23 cellular contexts compared by ENCODE assay signal in the genomic region with DNA sequence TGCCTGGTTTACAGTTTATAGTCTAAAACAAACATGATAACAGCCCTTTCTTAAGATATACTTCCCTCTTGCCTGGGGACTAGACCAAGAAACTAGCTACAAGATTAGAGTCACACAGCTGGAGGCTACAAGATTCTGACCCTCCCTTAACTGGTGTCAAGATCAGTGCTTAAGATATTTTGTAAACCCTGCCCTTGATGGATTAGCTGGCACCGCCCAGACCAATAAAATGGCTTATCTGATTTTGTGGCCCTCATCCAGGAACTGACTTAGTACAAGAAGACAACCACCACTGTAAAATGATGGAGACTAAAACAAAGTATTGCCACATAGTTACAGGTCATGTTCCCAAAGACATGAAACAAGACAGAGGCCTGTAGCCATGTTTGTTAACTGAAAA. TPM values are rescaled to one million over a fixed set of nuclear protein-coding genes. Genes with fewer than 3 reads are reported as not detected.
A peak's percentile ranks its signal among the peaks of the same experiment; 100 is the strongest.
DNase-seq lines count a peak whose midpoint lies in the region; ATAC-seq and TF ChIP-seq lines count a peak whose summit lies in the region.
"Had no signal": no experiment of that assay in that cellular context is flagged by ENCODE, and none has a peak within 500 bp of the region (broad histone marks: within the 10 kb centered on the region; RNA-seq: fewer than 3 reads in every experiment).

No MANE protein-coding gene starts in this region.

- peaks cover 18 to 19% of the 10 kb centered on the region in 2 donors for H3K27me3 Mint-ChIP-seq in stimulated activated naive B cell treated with anti-CD40 and anti-IgM and Interleukin-4, amounts not matched to agents 10 μg/mL and 1 μg/mL and 100 μg/mL, for 72 hours

- TF ChIP-seq CTCF in mammary epithelial cell (conservative IDR thresholded peaks at IDR 0.05 in 1 of 2, IDR thresholded peaks at IDR 0.05 in 1 of 2; ENCODE audit: extremely low read depth in 1 of 2, insufficient read depth in 1 of 2, low read depth in 1 of 2, low read length in 2 of 2): no peak
- no peak for TF ChIP-seq CTCF in breast epithelium (IDR thresholded peaks at IDR 0.05)
- TF ChIP-seq CTCF in colonic mucosa (IDR thresholded peaks at IDR 0.05): no peak

- H3K9me3 ChIP-seq in mammary epithelial cell (replicated peaks; ENCODE audit: insufficient read depth, low read length): no peaks in the 10 kb centered on the region
- peaks cover 3 to 5% of the 10 kb centered on the region in 2 donors for H3K9me3 ChIP-seq in breast epithelium
- no peaks in the 10 kb centered on the region for H3K9me3 ChIP-seq in colonic mucosa
- H3K9me3 ChIP-seq: neutrophil had no signal

- H3K4me2 ChIP-seq in mammary epithelial cell (ENCODE audit: insufficient read depth, low read depth, low read length): no peak overlapping the region

- H3K79me2 ChIP-seq in mammary epithelial cell (ENCODE audit: insufficient read depth, low read length): no peaks in the 10 kb centered on the region

- H3K27me3 ChIP-seq in mammary epithelial cell (ENCODE audit: insufficient read depth, low read length): peaks cover 3% of the 10 kb centered on the region
- H3K27me3 ChIP-seq in breast epithelium: no peaks in the 10 kb centered on the region
- H3K27me3 ChIP-seq in colonic mucosa: no peaks in the 10 kb centered on the region

- H3K36me3 ChIP-seq in mammary epithelial cell (ENCODE audit: insufficient read depth, low read length) (no peaks in the 10 kb centered on the region), breast epithelium (no peaks in the 10 kb centered on the region), colonic mucosa (no peaks in the 10 kb centered on the region)
- H3K36me3 ChIP-seq: neutrophil had no signal

- H2AFZ ChIP-seq in mammary epithelial cell (ENCODE audit: low read depth, low read length): no peak overlapping the region

- BruUV-seq in mammary epithelial cell (replicated peaks; lab: Mats Ljungman, UMichigan): no TSS peak

- H3K27ac ChIP-seq in mammary epithelial cell (ENCODE audit: insufficient read depth, low read depth, low read length) (no peak overlapping the region), breast epithelium (no peak overlapping the region), colonic mucosa (no peak overlapping the region)
- H3K27ac ChIP-seq: foreskin keratinocyte, neutrophil had no signal

- WGBS in mammary epithelial cell (ENCODE audit: low coverage, missing lambda C conversion rate): 78% methylated on average over 1 of the region's 1 CpG

- in situ Hi-C loops in mammary epithelial cell (cut with MboI; ENCODE audit: low sequenced_read_pairs in 2 of 2): loop anchor here (25.0 kb wide), 2 partner anchors 368 to 1043 kb away; no protein-coding TSS in a partner anchor

- no peak overlapping the region for H3K4me3 Mint-ChIP-seq in stimulated activated naive B cell treated with anti-CD40 and anti-IgM and Interleukin-4, amounts not matched to agents 10 μg/mL and 1 μg/mL and 100 μg/mL, for 72 hours

- H3K36me3 Mint-ChIP-seq in stimulated activated naive B cell treated with anti-CD40 and anti-IgM and Interleukin-4, amounts not matched to agents 10 μg/mL and 1 μg/mL and 100 μg/mL, for 72 hours: no peaks in the 10 kb centered on the region

- CTCF ChIA-PET in mammary epithelial cell (lab: Charles Lee; ENCODE audit: low non-redundant PET): no interaction called here

- no peak for TF ChIP-seq POLR2A in breast epithelium (IDR thresholded peaks at IDR 0.05)

- DNase-seq in mammary epithelial cell: peak; percentile 54
- DNase-seq in breast epithelium (ENCODE audit: low spot score in 2 of 2): no peak
- peak; percentile 90 for DNase-seq in NCI-H82 (lab: John Stamatoyannopoulos, UW)
- DNase-seq in colonic mucosa: peak; percentile 74
- no peak for DNase-seq in stimulated activated naive B cell treated with anti-CD40 and anti-IgM and Interleukin-4, amounts not matched to agents 10 μg/mL and 1 μg/mL and 100 μg/mL, for 72 hours
- DNase-seq in DMS53 treated with DMSO at 0.1 percent for 48 hours (lab: John Stamatoyannopoulos, UW; ENCODE audit: unreplicated experiment): no peak
- DNase-seq in NCI-H1694 treated with DMSO at 0.1 percent for 48 hours (lab: John Stamatoyannopoulos, UW): no peak
- DNase-seq: 8988T; activated CD8-positive, alpha-beta memory T cell treated with anti-CD3 and anti-CD28 coated beads, Interleukin-2, amount 50 U/mL, for 48 hours; activated effector memory CD4-positive, alpha-beta T cell treated with Interleukin-2 at 50 U/mL for 16 hours; COR-L47; HCEC 1CT; hippocampal formation; NCI-H1092; NCI-H524 treated with DMSO at 0.1 percent for 48 hours; stimulated activated CD4-positive, alpha-beta T cell treated with anti-CD3 and anti-CD28 coated beads, Interleukin-12 subunit alpha, Interleukin-12 subunit beta, amount 100 ng/mL, for 4 hours had no signal

- peaks cover 4 to 5% of the 10 kb centered on the region in 2 donors for H3K9me3 Mint-ChIP-seq in stimulated activated naive B cell treated with anti-CD40 and anti-IgM and Interleukin-4, amounts not matched to agents 10 μg/mL and 1 μg/mL and 100 μg/mL, for 72 hours

- intact Hi-C loops in mammary epithelial cell (cut with micrococcal nuclease): loop anchor here (5.0 kb wide), 1 partner anchor 588 kb away; no protein-coding TSS in a partner anchor
- intact Hi-C loops in breast epithelium (cut with DNase I; ENCODE audit: low total_unique reads): no loop called here
- intact Hi-C loops in colonic mucosa (cut with DNase I): no loop called here

- no peaks in the 10 kb centered on the region for H4K20me1 ChIP-seq in mammary epithelial cell (ENCODE audit: insufficient read depth, low read length)

- H3K4me3 ChIP-seq in mammary epithelial cell (replicated peaks in 1 of 3; ENCODE audit: insufficient read depth in 1 of 3, low read depth in 2 of 3, low read length in 3 of 3): no peak overlapping the region
- no peak overlapping the region for H3K4me3 ChIP-seq in breast epithelium
- no peak overlapping the region for H3K4me3 ChIP-seq in colonic mucosa
- H3K4me3 ChIP-seq: lung had no signal

- dilution Hi-C loops in mammary epithelial cell (cut with HindIII; ENCODE audit: low sequenced_read_pairs): no loop called here

- no peak overlapping the region for H3K27ac Mint-ChIP-seq in stimulated activated naive B cell treated with anti-CD40 and anti-IgM and Interleukin-4, amounts not matched to agents 10 μg/mL and 1 μg/mL and 100 μg/mL, for 72 hours

- H3K4me1 ChIP-seq in mammary epithelial cell (ENCODE audit: insufficient read depth, low read length): no peaks in the 10 kb centered on the region
- no peaks in the 10 kb centered on the region for H3K4me1 ChIP-seq in breast epithelium
- no peaks in the 10 kb centered on the region for H3K4me1 ChIP-seq in colonic mucosa
- H3K4me1 ChIP-seq: foreskin keratinocyte had no signal

- no peak overlapping the region for H3K9ac ChIP-seq in mammary epithelial cell (ENCODE audit: insufficient read depth, low read length)
- H3K9ac ChIP-seq in colonic mucosa (ENCODE audit: low read depth in 2 of 2, low read length in 2 of 2): no peak overlapping the region

- H3K4me1 Mint-ChIP-seq in stimulated activated naive B cell treated with anti-CD40 and anti-IgM and Interleukin-4, amounts not matched to agents 10 μg/mL and 1 μg/mL and 100 μg/mL, for 72 hours: peaks cover 0 to 4% of the 10 kb centered on the region in 2 donors

- no peak for ATAC-seq in GM19395 (IDR thresholded peaks at IDR 0.05; ENCODE audit: unreplicated experiment)
- no peak for ATAC-seq in stimulated activated naive B cell treated with anti-CD40 and anti-IgM and Interleukin-4, amounts not matched to agents 10 μg/mL and 1 μg/mL and 100 μg/mL, for 72 hours (replicated peaks)
- ATAC-seq: foreskin keratinocyte, Right ventricle myocardium inferior had no signal

RNA-seq across cellular contexts. Expression of gene FAM181B, which starts 53.4 kb away (rescaled TPM):
- total RNA-seq in mammary epithelial cell (1 to 10 TPM in 1 of 2 donors, under 1 TPM in 1; 0.21 to 1.0 TPM), breast epithelium (under 1 TPM; 0.16 to 0.33 (median 0.29) TPM), colonic mucosa (under 1 TPM; 0.12 to 0.32 TPM)
- 0.05 TPM for polyA plus RNA-seq in mammary epithelial cell
- polyA minus RNA-seq in mammary epithelial cell: not detected
- total RNA-seq: dermis microvascular lymphatic vessel endothelial cell had no signal
- polyA plus RNA-seq: BJ had no signal

Comparison
In these comparisons a context has a peak if more than half of its experiments do, and no peak if none do; other contexts are left out.
1. DNase-seq: peak in mammary epithelial cell (single experiment), NCI-H82 (single experiment) and colonic mucosa (single experiment); none in breast epithelium (0 of 2), stimulated activated naive B cell treated with anti-CD40 and anti-IgM and Interleukin-4, amounts not matched to agents 10 μg/mL and 1 μg/mL and 100 μg/mL, for 72 hours (single experiment), DMS53 treated with DMSO at 0.1 percent for 48 hours (single experiment) and NCI-H1694 treated with DMSO at 0.1 percent for 48 hours (single experiment).